8 cellular contexts compared by ENCODE assay signal in the genomic region with DNA sequence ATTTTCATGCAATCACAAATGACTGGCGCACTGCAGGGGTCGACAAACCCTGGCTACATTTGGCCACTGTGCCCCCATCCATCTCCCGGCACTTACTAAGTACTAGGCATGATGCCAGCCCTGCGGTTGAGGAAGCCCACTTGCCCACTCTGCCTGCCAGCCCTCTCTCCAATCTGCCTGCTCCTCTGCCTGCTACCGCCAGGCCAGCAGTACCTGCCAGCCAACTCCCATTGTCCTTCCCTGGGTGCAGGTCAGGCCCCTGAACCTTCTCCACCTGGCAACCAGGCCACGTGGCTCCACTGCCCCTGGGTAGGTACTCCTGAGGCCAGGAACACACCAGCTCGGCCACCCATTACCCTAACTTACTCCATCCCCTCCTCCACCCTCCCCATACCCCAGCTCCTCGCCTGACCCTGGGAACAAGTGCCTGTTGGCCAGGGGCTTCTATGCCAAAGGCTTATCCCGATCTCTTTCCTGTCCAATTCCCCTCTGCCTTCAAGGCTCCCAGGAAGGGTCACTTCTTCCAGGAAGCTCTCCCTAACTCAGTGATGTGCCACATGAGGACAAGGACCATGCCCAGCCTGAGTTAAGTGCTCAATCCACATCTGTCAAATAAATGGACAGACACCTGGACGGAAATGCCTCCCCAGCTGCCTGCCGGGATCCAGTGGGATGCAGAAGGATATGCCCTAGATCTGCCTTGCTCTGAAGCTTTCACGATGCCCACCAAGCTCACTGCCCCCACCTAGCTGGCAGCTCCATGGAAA. TPM values are rescaled to one million over a fixed set of nuclear protein-coding genes. Genes with fewer than 3 reads are reported as not detected.
A peak's percentile ranks its signal among the peaks of the same experiment; 100 is the strongest.
DNase-seq lines count a peak whose midpoint lies in the region; ATAC-seq, FAIRE-seq and TF ChIP-seq lines count a peak whose summit lies in the region.

No MANE protein-coding gene starts in this region.

- POLR2A ChIA-PET in activated CD4-positive, alpha-beta T cell treated with anti-CD3 and anti-CD28 coated beads, Interleukin-2, amount 10 ng/mL, durations not matched to agents 7 days and 5 days (lab: Charles Lee): no interaction called here

- FAIRE-seq in kidney (lab: Jason Lieb, UNC): no peak

- DNase-seq in activated CD4-positive, alpha-beta T cell treated with anti-CD3 and anti-CD28 coated beads, Interleukin-2, amount 10 ng/mL, durations not matched to agents 7 days and 5 days: no peak
- DNase-seq in activated CD4-positive, alpha-beta T cell treated with anti-CD3 and anti-CD28 coated beads, Interleukin-2, amount 50 U/mL, for 1 hour: no peak
- no peak for DNase-seq in activated CD8-positive, alpha-beta memory T cell treated with anti-CD3 and anti-CD28 coated beads, Interleukin-2, amount 10 ng/mL, durations not matched to agents 7 days and 5 days
- DNase-seq in kidney (no peak), suprapubic skin (ENCODE audit: low spot score in 2 of 2) (no peak), mesenteric fat pad (ENCODE audit: low spot score) (no peak), NCI-H345 treated with DMSO at 0.1 percent for 48 hours (lab: John Stamatoyannopoulos, UW; ENCODE audit: unreplicated experiment) (no peak)

- CTCF ChIA-PET in activated CD4-positive, alpha-beta T cell treated with anti-CD3 and anti-CD28 coated beads, Interleukin-2, amount 10 ng/mL, durations not matched to agents 7 days and 5 days (lab: Charles Lee): interaction anchor here (1.2 to 11.7 kb wide), 6 partner anchors 14 to 69 kb away, joined by 3 to 63 read pairs (median 3); no protein-coding TSS in a partner anchor
- CTCF ChIA-PET in activated CD8-positive, alpha-beta memory T cell treated with anti-CD3 and anti-CD28 coated beads, Interleukin-2, amount 10 ng/mL, durations not matched to agents 7 days and 5 days (lab: Charles Lee): interaction anchor here (1.1 to 7.6 kb wide), 6 partner anchors 18 to 70 kb away, joined by 3 to 47 read pairs (median 6); no protein-coding TSS in a partner anchor

- H3K9me3 Mint-ChIP-seq in activated CD4-positive, alpha-beta T cell treated with anti-CD3 and anti-CD28 coated beads, Interleukin-2, amount 10 ng/mL, durations not matched to agents 7 days and 5 days: no peaks in the 10 kb centered on the region
- H3K9me3 Mint-ChIP-seq in activated CD8-positive, alpha-beta memory T cell treated with anti-CD3 and anti-CD28 coated beads, Interleukin-2, amount 10 ng/mL, durations not matched to agents 7 days and 5 days (ENCODE audit: low read depth): no peaks in the 10 kb centered on the region

- no peaks in the 10 kb centered on the region for H3K27me3 Mint-ChIP-seq in activated CD4-positive, alpha-beta T cell treated with anti-CD3 and anti-CD28 coated beads, Interleukin-2, amount 10 ng/mL, durations not matched to agents 7 days and 5 days
- no peaks in the 10 kb centered on the region for H3K27me3 Mint-ChIP-seq in activated CD8-positive, alpha-beta memory T cell treated with anti-CD3 and anti-CD28 coated beads, Interleukin-2, amount 10 ng/mL, durations not matched to agents 7 days and 5 days

- peak overlapping the region; percentile 94 for H3K27ac Mint-ChIP-seq in activated CD4-positive, alpha-beta T cell treated with anti-CD3 and anti-CD28 coated beads, Interleukin-2, amount 10 ng/mL, durations not matched to agents 7 days and 5 days
- peak overlapping the region; percentile 61 for H3K27ac Mint-ChIP-seq in activated CD8-positive, alpha-beta memory T cell treated with anti-CD3 and anti-CD28 coated beads, Interleukin-2, amount 10 ng/mL, durations not matched to agents 7 days and 5 days

- peak overlapping the region; percentile 37 to 56 for H3K9ac ChIP-seq in kidney (ENCODE audit: low read length in 2 of 2)

- no peaks in the 10 kb centered on the region for H3K27me3 ChIP-seq in suprapubic skin

- TF ChIP-seq CTCF in kidney (IDR thresholded peaks at IDR 0.05; ENCODE audit: borderline replicate concordance, extremely low read depth, insufficient read depth) (no peak), suprapubic skin (IDR thresholded peaks at IDR 0.05) (no peak)

- peak overlapping the region; percentile 98 for H3K4me3 Mint-ChIP-seq in activated CD4-positive, alpha-beta T cell treated with anti-CD3 and anti-CD28 coated beads, Interleukin-2, amount 10 ng/mL, durations not matched to agents 7 days and 5 days
- peak overlapping the region; percentile 23 for H3K4me3 Mint-ChIP-seq in activated CD8-positive, alpha-beta memory T cell treated with anti-CD3 and anti-CD28 coated beads, Interleukin-2, amount 10 ng/mL, durations not matched to agents 7 days and 5 days

- WGBS in suprapubic skin: 65% methylated on average over 11 of the region's 12 CpGs

- H3K4me1 Mint-ChIP-seq in activated CD4-positive, alpha-beta T cell treated with anti-CD3 and anti-CD28 coated beads, Interleukin-2, amount 10 ng/mL, durations not matched to agents 7 days and 5 days: peaks cover 68% of the 10 kb centered on the region
- peaks cover 89% of the 10 kb centered on the region for H3K4me1 Mint-ChIP-seq in activated CD8-positive, alpha-beta memory T cell treated with anti-CD3 and anti-CD28 coated beads, Interleukin-2, amount 10 ng/mL, durations not matched to agents 7 days and 5 days

- ATAC-seq in activated CD8-positive, alpha-beta memory T cell treated with anti-CD3 and anti-CD28 coated beads, Interleukin-2, amount 10 ng/mL, durations not matched to agents 7 days and 5 days: no peak
- ATAC-seq in GM21619 (IDR thresholded peaks at IDR 0.05; ENCODE audit: unreplicated experiment): no peak

- intact Hi-C loops in kidney (cut with DNase I): no loop called here

- no peaks in the 10 kb centered on the region for H3K9me3 ChIP-seq in kidney (ENCODE audit: control insufficient read depth in 1 of 2, low read length in 2 of 2)
- H3K9me3 ChIP-seq in suprapubic skin: no peaks in the 10 kb centered on the region

- H3K4me1 ChIP-seq in kidney (ENCODE audit: control insufficient read depth in 1 of 2, insufficient read depth in 1 of 2, low read depth in 1 of 2, low read length in 2 of 2) (peaks cover 79 to 80% of the 10 kb centered on the region in 2 donors), suprapubic skin (peaks cover 100% of the 10 kb centered on the region)

- no peak for TF ChIP-seq POLR2A in suprapubic skin (IDR thresholded peaks at IDR 0.05)

- H3K27ac ChIP-seq in kidney (ENCODE audit: low read depth in 2 of 2, low read length in 2 of 2): peak overlapping the region; percentile 61 to 78
- peak overlapping the region; percentile 95 for H3K27ac ChIP-seq in suprapubic skin

- H3K36me3 ChIP-seq in kidney (ENCODE audit: control insufficient read depth in 1 of 2, insufficient read depth in 2 of 2, low read length in 2 of 2): no peaks in the 10 kb centered on the region
- H3K36me3 ChIP-seq in suprapubic skin: no peaks in the 10 kb centered on the region

- TF ChIP-seq EP300 in suprapubic skin (IDR thresholded peaks at IDR 0.05): no peak

- H3K4me3 ChIP-seq in kidney (ENCODE audit: low read length in 2 of 2): peak overlapping the region; percentile 31 to 37
- peak overlapping the region; percentile 91 for H3K4me3 ChIP-seq in suprapubic skin

- peaks cover 94% of the 10 kb centered on the region for H3K36me3 Mint-ChIP-seq in activated CD4-positive, alpha-beta T cell treated with anti-CD3 and anti-CD28 coated beads, Interleukin-2, amount 10 ng/mL, durations not matched to agents 7 days and 5 days (ENCODE audit: low read depth)
- H3K36me3 Mint-ChIP-seq in activated CD8-positive, alpha-beta memory T cell treated with anti-CD3 and anti-CD28 coated beads, Interleukin-2, amount 10 ng/mL, durations not matched to agents 7 days and 5 days: peaks cover 17% of the 10 kb centered on the region

RNA-seq across cellular contexts. Expression of gene EEIG1, which starts 6.6 kb away (rescaled TPM):
- total RNA-seq in activated CD4-positive, alpha-beta T cell treated with anti-CD3 and anti-CD28 coated beads, Interleukin-2, amount 10 ng/mL, durations not matched to agents 7 days and 5 days: 100 to 1,000 TPM; 412 to 477 TPM
- total RNA-seq in activated CD8-positive, alpha-beta memory T cell treated with anti-CD3 and anti-CD28 coated beads, Interleukin-2, amount 10 ng/mL, durations not matched to agents 7 days and 5 days: 100 to 1,000 TPM in 1 of 2 experiments, 10 to 100 TPM in 1; 60.8 to 116 TPM
- total RNA-seq in kidney (75.9 TPM), suprapubic skin (10 to 100 TPM; 43.1 to 85.8 (median 59.5) TPM), mesenteric fat pad (12.8 TPM)
- polyA plus RNA-seq in kidney (ENCODE audit: insufficient read depth, low read depth, low replicate concordance): 34.3 TPM

RNA-seq across cellular contexts. Expression of gene DPM2, which starts 36.5 kb away (rescaled TPM):
- total RNA-seq in activated CD4-positive, alpha-beta T cell treated with anti-CD3 and anti-CD28 coated beads, Interleukin-2, amount 10 ng/mL, durations not matched to agents 7 days and 5 days: 10 to 100 TPM; 79.9 to 80.4 TPM
- total RNA-seq in activated CD8-positive, alpha-beta memory T cell treated with anti-CD3 and anti-CD28 coated beads, Interleukin-2, amount 10 ng/mL, durations not matched to agents 7 days and 5 days: 10 to 100 TPM; 51.4 to 53.5 TPM
- 42.8 TPM for total RNA-seq in kidney
- polyA plus RNA-seq in kidney (ENCODE audit: insufficient read depth, low read depth, low replicate concordance): 70.0 TPM
- 10 to 100 TPM; 19.4 to 39.7 (median 30.6) TPM for total RNA-seq in suprapubic skin
- 20.9 TPM for total RNA-seq in mesenteric fat pad

RNA-seq across cellular contexts. Expression of gene PIP5KL1, which starts 43.6 kb away (rescaled TPM):
- total RNA-seq in activated CD4-positive, alpha-beta T cell treated with anti-CD3 and anti-CD28 coated beads, Interleukin-2, amount 10 ng/mL, durations not matched to agents 7 days and 5 days: 1 to 10 TPM; 2.5 to 4.1 TPM
- 1 to 10 TPM; 1.8 to 2.6 TPM for total RNA-seq in activated CD8-positive, alpha-beta memory T cell treated with anti-CD3 and anti-CD28 coated beads, Interleukin-2, amount 10 ng/mL, durations not matched to agents 7 days and 5 days
- 3.0 TPM for total RNA-seq in kidney
- 4.3 TPM for polyA plus RNA-seq in kidney (ENCODE audit: insufficient read depth, low read depth, low replicate concordance)
- 10 to 100 TPM in 1 of 4 donors, 1 to 10 TPM in 3; 5.8 to 14.7 (median 9.2) TPM for total RNA-seq in suprapubic skin
- total RNA-seq in mesenteric fat pad: 2.2 TPM

RNA-seq across cellular contexts. Expression of gene ST6GALNAC4, which starts 57.3 kb away (rescaled TPM):
- total RNA-seq in activated CD4-positive, alpha-beta T cell treated with anti-CD3 and anti-CD28 coated beads, Interleukin-2, amount 10 ng/mL, durations not matched to agents 7 days and 5 days: 10 to 100 TPM; 16.8 to 22.4 TPM
- 10 to 100 TPM; 64.7 to 71.4 TPM for total RNA-seq in activated CD8-positive, alpha-beta memory T cell treated with anti-CD3 and anti-CD28 coated beads, Interleukin-2, amount 10 ng/mL, durations not matched to agents 7 days and 5 days
- 31.4 TPM for total RNA-seq in kidney
- polyA plus RNA-seq in kidney (ENCODE audit: insufficient read depth, low read depth, low replicate concordance): 31.6 TPM
- 10 to 100 TPM; 14.6 to 25.2 (median 20.2) TPM for total RNA-seq in suprapubic skin
- 40.0 TPM for total RNA-seq in mesenteric fat pad
